Comparison of ENCODE assay signal across 11 cellular contexts in the genomic region with DNA sequence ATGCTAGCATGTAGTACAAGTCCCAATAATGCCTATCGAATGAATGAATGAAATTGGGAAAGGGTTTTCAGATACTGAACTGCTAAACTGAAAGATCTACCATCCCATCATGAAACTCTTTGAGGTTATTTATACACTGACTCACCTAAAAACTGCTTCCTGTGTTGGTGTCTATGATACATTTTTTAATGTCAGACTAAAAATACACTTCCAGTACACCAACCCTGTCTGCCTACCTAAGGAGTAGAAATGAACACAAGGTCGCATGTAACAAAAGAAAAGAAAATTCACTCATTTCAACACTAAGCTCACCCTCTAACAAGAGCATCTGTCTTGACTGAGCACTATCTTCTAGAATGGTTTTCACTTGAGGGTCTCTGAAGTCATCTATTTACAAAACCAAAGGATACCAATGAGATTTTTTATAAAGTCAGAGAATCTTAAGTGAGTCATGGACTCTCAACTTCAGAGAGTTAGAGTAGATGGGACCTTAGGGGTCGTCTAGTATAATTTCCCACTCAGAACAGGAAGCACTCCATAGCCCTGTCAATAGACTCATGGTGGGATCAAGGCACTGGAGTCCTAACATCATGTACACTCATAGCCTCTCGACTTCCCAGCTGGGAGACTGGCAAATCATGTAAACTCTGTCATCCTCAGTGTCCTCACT. TPM values are rescaled to one million over a fixed set of nuclear protein-coding genes. Genes with fewer than 3 reads are reported as not detected.
DNase-seq lines count a peak whose midpoint lies in the region; ATAC-seq, FAIRE-seq and TF ChIP-seq lines count a peak whose summit lies in the region.
"Had no signal": no experiment of that assay in that cellular context is flagged by ENCODE, and none has a peak within 500 bp of the region (broad histone marks: within the 10 kb centered on the region; RNA-seq: fewer than 3 reads in every experiment).

No MANE protein-coding gene starts in this region.

- no peaks in the 10 kb centered on the region for H3K9me3 ChIP-seq in esophagus squamous epithelium
- H3K9me3 ChIP-seq: ascending aorta had no signal

- TF ChIP-seq POLR2A in esophagus squamous epithelium (IDR thresholded peaks at IDR 0.05), result no peak

- H3K4me3 ChIP-seq in rectal smooth muscle tissue (ENCODE audit: low read length), result no peak overlapping the region
- H3K4me3 ChIP-seq in esophagus squamous epithelium, result no peak overlapping the region
- H3K4me3 ChIP-seq: ascending aorta had no signal

- no peak overlapping the region for H3K9ac ChIP-seq in rectal smooth muscle tissue (ENCODE audit: low read length)

- H3K36me3 ChIP-seq in rectal smooth muscle tissue (ENCODE audit: control insufficient read depth, insufficient read depth, low read length), result no peaks in the 10 kb centered on the region
- no peaks in the 10 kb centered on the region for H3K36me3 ChIP-seq in esophagus squamous epithelium
- H3K36me3 ChIP-seq: ascending aorta had no signal

- H3K27me3 ChIP-seq in rectal smooth muscle tissue (ENCODE audit: control insufficient read depth, insufficient read depth, low read length) (no peaks in the 10 kb centered on the region), esophagus squamous epithelium (no peaks in the 10 kb centered on the region)
- H3K27me3 ChIP-seq: ascending aorta had no signal

- intact Hi-C loops in esophagus squamous epithelium (cut with DNase I), result no loop called here

- no peak for TF ChIP-seq CTCF in esophagus squamous epithelium (IDR thresholded peaks at IDR 0.05)

- 62 to 75% methylated on average over 4 of the region's 4 CpGs for WGBS in esophagus squamous epithelium, 2 donors

- DNase-seq in SW480 (ENCODE audit: low spot score) (peak; percentile 9), HTR-8/SVneo (ENCODE audit: insufficient read length, low spot score) (no peak), esophagus squamous epithelium (lab: John Stamatoyannopoulos, UW) (no peak), SKM-1 treated with dmso at 0.1 percent for 144 hours (lab: John Stamatoyannopoulos, UW; ENCODE audit: unreplicated experiment) (no peak), D341Med (ENCODE audit: low spot score) (no peak)

- H3K27ac ChIP-seq in rectal smooth muscle tissue (ENCODE audit: low read depth, low read length), result peak overlapping the region; percentile 6
- H3K27ac ChIP-seq in esophagus squamous epithelium, result peak overlapping the region in 2 of 4 donors; percentile 9 to 51
- H3K27ac ChIP-seq: HL-60 had no signal

- ATAC-seq in GM19035 (IDR thresholded peaks at IDR 0.05; ENCODE audit: unreplicated experiment) (peak; percentile 52), HG02798 (IDR thresholded peaks at IDR 0.05; ENCODE audit: poor library complexity, unreplicated experiment) (peak; percentile 47)
- ATAC-seq: WTC11 had no signal

- no peak for FAIRE-seq in HTR-8/SVneo (lab: Jason Lieb, UNC)

- peaks cover 24% of the 10 kb centered on the region for H3K4me1 ChIP-seq in rectal smooth muscle tissue (ENCODE audit: control insufficient read depth, insufficient read depth, low read length)
- peaks cover 9 to 39% (median 22%) of the 10 kb centered on the region in 3 donors for H3K4me1 ChIP-seq in esophagus squamous epithelium

RNA-seq across cellular contexts. Expression of gene WLS, which starts 53.4 kb away (rescaled TPM):
- 10 to 100 TPM; 30.4 to 87.8 (median 60.0) TPM for total RNA-seq in esophagus squamous epithelium
